1 cellular context compared by ENCODE assay signal in the genomic region with DNA sequence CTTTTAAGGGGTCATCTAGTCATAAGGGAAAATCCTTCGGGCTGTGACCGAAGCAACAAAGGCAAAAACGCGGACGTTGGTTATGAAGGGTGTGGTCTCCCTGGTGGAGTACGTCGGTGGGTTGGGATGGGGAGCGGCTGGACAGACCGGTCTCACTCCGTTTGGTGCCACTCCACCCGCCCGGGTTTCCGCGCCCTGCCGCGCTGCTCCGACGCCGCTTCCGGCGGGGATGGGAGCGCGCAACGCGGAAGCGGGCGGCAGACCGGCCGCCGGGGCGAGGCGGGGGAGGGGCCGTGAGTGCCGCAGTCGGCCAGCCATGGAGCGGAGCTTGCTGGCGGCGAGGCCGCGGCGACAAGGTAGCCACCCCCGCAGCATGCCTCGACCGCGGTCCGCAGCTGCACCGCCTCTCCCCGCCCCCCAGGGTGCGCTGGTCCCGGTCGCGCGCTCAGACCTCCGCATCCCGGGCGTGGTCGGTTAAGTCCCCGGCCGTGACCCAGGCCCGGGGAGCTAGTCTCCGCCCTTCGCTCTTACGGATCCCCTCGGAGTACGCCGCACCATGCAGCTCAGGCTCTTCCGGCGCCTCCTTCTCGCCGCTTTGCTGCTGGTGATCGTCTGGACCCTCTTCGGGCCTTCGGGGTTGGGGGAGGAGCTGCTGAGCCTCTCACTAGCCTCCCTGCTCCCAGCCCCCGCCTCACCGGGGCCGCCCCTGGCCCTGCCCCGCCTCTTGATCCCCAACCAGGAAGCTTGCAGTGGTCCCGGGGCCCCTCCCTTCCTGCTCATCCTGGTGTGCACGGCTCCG.
TF ChIP-seq lines count a peak whose summit lies in the region.

A gene with protein sequence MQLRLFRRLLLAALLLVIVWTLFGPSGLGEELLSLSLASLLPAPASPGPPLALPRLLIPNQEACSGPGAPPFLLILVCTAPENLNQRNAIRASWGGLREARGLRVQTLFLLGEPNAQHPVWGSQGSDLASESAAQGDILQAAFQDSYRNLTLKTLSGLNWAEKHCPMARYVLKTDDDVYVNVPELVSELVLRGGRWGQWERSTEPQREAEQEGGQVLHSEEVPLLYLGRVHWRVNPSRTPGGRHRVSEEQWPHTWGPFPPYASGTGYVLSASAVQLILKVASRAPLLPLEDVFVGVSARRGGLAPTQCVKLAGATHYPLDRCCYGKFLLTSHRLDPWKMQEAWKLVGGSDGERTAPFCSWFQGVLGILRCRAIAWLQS (plus strand): TSS at position 260 of the 799 bp plus-strand sequence. CDS start 297 bp downstream, at position 557.

TF ChIP-seq in K562, 482 proteins besides CTCF, POLR2A, EP300 and RAD21 (continued from another document and continues in another):
- TF ChIP-seq, protein P1, sequence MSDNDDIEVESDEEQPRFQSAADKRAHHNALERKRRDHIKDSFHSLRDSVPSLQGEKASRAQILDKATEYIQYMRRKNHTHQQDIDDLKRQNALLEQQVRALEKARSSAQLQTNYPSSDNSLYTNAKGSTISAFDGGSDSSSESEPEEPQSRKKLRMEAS (CRISPR knock-in tag; IDR thresholded peaks at IDR 0.05) = peak; percentile 90
- peak; percentile 91 for TF ChIP-seq SUPT5H (IDR thresholded peaks at IDR 0.05)
- TF ChIP-seq NFIC (IDR thresholded peaks at IDR 0.05) = peak; percentile 47
- no peak for TF ChIP-seq KHSRP (IDR thresholded peaks at IDR 0.05)
- TF ChIP-seq, protein P2, sequence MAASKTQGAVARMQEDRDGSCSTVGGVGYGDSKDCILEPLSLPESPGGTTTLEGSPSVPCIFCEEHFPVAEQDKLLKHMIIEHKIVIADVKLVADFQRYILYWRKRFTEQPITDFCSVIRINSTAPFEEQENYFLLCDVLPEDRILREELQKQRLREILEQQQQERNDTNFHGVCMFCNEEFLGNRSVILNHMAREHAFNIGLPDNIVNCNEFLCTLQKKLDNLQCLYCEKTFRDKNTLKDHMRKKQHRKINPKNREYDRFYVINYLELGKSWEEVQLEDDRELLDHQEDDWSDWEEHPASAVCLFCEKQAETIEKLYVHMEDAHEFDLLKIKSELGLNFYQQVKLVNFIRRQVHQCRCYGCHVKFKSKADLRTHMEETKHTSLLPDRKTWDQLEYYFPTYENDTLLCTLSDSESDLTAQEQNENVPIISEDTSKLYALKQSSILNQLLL (CRISPR knock-in tag; IDR thresholded peaks at IDR 0.05; ENCODE audit: borderline replicate concordance) = no peak
- TF ChIP-seq, protein P3, sequence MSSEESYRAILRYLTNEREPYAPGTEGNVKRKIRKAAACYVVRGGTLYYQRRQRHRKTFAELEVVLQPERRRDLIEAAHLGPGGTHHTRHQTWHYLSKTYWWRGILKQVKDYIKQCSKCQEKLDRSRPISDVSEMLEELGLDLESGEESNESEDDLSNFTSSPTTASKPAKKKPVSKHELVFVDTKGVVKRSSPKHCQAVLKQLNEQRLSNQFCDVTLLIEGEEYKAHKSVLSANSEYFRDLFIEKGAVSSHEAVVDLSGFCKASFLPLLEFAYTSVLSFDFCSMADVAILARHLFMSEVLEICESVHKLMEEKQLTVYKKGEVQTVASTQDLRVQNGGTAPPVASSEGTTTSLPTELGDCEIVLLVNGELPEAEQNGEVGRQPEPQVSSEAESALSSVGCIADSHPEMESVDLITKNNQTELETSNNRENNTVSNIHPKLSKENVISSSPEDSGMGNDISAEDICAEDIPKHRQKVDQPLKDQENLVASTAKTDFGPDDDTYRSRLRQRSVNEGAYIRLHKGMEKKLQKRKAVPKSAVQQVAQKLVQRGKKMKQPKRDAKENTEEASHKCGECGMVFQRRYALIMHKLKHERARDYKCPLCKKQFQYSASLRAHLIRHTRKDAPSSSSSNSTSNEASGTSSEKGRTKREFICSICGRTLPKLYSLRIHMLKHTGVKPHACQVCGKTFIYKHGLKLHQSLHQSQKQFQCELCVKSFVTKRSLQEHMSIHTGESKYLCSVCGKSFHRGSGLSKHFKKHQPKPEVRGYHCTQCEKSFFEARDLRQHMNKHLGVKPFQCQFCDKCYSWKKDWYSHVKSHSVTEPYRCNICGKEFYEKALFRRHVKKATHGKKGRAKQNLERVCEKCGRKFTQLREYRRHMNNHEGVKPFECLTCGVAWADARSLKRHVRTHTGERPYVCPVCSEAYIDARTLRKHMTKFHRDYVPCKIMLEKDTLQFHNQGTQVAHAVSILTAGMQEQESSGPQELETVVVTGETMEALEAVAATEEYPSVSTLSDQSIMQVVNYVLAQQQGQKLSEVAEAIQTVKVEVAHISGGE (CRISPR knock-in tag; IDR thresholded peaks at IDR 0.05) = peak in 2 of 3 experiments; percentile 84 to 95; a peak in 5 of 6 replicates
- no peak for TF ChIP-seq PCBP2 (IDR thresholded peaks at IDR 0.05; ENCODE audit: low read depth, low read length, poor library complexity, severe bottlenecking)
- peak; percentile 84 for TF ChIP-seq ZFX (CRISPR knock-in tag; IDR thresholded peaks at IDR 0.05)
- TF ChIP-seq, protein P4, sequence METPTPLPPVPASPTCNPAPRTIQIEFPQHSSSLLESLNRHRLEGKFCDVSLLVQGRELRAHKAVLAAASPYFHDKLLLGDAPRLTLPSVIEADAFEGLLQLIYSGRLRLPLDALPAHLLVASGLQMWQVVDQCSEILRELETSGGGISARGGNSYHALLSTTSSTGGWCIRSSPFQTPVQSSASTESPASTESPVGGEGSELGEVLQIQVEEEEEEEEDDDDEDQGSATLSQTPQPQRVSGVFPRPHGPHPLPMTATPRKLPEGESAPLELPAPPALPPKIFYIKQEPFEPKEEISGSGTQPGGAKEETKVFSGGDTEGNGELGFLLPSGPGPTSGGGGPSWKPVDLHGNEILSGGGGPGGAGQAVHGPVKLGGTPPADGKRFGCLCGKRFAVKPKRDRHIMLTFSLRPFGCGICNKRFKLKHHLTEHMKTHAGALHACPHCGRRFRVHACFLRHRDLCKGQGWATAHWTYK (CRISPR knock-in tag; IDR thresholded peaks at IDR 0.05) = peak; percentile 85; the same call in 1 of the 2 replicates
- peak in 2 of 3 experiments; percentile 78 to 79 for TF ChIP-seq YY1 (IDR thresholded peaks at IDR 0.05; ENCODE audit: borderline replicate concordance in 1 of 3, control insufficient read depth in 1 of 3, extremely low read depth in 1 of 3, insufficient read depth in 3 of 3, insufficient read length in 1 of 3, insufficient replicate concordance in 2 of 3, low read depth in 1 of 3, low read length in 2 of 3)
- TF ChIP-seq JUN (IDR thresholded peaks at IDR 0.05; ENCODE audit: borderline replicate concordance, low read depth, low read length) = peak; percentile 59; the same call in 1 of the 2 replicates
- TF ChIP-seq JUN (CRISPR knock-in tag; IDR thresholded peaks at IDR 0.05; ENCODE audit: borderline replicate concordance) = no peak
- TF ChIP-seq, protein P5, sequence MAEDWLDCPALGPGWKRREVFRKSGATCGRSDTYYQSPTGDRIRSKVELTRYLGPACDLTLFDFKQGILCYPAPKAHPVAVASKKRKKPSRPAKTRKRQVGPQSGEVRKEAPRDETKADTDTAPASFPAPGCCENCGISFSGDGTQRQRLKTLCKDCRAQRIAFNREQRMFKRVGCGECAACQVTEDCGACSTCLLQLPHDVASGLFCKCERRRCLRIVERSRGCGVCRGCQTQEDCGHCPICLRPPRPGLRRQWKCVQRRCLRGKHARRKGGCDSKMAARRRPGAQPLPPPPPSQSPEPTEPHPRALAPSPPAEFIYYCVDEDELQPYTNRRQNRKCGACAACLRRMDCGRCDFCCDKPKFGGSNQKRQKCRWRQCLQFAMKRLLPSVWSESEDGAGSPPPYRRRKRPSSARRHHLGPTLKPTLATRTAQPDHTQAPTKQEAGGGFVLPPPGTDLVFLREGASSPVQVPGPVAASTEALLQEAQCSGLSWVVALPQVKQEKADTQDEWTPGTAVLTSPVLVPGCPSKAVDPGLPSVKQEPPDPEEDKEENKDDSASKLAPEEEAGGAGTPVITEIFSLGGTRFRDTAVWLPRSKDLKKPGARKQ (CRISPR knock-in tag; IDR thresholded peaks at IDR 0.05) = no peak
- TF ChIP-seq SAP30 (IDR thresholded peaks at IDR 0.05; ENCODE audit: borderline replicate concordance, insufficient read depth, low read depth, low read length, poor library complexity, severe bottlenecking) = no peak
- no peak for TF ChIP-seq HNRNPUL1 (IDR thresholded peaks at IDR 0.05; ENCODE audit: low read length)
- TF ChIP-seq SOX6 (IDR thresholded peaks at IDR 0.05) = peak; percentile 73
- no peak for TF ChIP-seq ZBTB8A (IDR thresholded peaks at IDR 0.05; ENCODE audit: partially characterized antibody)
- TF ChIP-seq, protein P6, sequence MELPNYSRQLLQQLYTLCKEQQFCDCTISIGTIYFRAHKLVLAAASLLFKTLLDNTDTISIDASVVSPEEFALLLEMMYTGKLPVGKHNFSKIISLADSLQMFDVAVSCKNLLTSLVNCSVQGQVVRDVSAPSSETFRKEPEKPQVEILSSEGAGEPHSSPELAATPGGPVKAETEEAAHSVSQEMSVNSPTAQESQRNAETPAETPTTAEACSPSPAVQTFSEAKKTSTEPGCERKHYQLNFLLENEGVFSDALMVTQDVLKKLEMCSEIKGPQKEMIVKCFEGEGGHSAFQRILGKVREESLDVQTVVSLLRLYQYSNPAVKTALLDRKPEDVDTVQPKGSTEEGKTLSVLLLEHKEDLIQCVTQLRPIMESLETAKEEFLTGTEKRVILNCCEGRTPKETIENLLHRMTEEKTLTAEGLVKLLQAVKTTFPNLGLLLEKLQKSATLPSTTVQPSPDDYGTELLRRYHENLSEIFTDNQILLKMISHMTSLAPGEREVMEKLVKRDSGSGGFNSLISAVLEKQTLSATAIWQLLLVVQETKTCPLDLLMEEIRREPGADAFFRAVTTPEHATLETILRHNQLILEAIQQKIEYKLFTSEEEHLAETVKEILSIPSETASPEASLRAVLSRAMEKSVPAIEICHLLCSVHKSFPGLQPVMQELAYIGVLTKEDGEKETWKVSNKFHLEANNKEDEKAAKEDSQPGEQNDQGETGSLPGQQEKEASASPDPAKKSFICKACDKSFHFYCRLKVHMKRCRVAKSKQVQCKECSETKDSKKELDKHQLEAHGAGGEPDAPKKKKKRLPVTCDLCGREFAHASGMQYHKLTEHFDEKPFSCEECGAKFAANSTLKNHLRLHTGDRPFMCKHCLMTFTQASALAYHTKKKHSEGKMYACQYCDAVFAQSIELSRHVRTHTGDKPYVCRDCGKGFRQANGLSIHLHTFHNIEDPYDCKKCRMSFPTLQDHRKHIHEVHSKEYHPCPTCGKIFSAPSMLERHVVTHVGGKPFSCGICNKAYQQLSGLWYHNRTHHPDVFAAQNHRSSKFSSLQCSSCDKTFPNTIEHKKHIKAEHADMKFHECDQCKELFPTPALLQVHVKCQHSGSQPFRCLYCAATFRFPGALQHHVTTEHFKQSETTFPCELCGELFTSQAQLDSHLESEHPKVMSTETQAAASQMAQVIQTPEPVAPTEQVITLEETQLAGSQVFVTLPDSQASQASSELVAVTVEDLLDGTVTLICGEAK (IDR thresholded peaks at IDR 0.05) = peak; percentile 87
- TF ChIP-seq, protein P6 (CRISPR knock-in tag; IDR thresholded peaks at IDR 0.05) = no peak
- TF ChIP-seq BACH1 (tag; IDR thresholded peaks at IDR 0.05) = no peak
- TF ChIP-seq, protein P7, sequence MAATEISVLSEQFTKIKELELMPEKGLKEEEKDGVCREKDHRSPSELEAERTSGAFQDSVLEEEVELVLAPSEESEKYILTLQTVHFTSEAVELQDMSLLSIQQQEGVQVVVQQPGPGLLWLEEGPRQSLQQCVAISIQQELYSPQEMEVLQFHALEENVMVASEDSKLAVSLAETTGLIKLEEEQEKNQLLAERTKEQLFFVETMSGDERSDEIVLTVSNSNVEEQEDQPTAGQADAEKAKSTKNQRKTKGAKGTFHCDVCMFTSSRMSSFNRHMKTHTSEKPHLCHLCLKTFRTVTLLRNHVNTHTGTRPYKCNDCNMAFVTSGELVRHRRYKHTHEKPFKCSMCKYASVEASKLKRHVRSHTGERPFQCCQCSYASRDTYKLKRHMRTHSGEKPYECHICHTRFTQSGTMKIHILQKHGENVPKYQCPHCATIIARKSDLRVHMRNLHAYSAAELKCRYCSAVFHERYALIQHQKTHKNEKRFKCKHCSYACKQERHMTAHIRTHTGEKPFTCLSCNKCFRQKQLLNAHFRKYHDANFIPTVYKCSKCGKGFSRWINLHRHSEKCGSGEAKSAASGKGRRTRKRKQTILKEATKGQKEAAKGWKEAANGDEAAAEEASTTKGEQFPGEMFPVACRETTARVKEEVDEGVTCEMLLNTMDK (IDR thresholded peaks at IDR 0.05; ENCODE audit: borderline replicate concordance, insufficient read depth, low read depth, low read length, poor library complexity, severe bottlenecking) = peak; percentile 91
- TF ChIP-seq, protein P8, sequence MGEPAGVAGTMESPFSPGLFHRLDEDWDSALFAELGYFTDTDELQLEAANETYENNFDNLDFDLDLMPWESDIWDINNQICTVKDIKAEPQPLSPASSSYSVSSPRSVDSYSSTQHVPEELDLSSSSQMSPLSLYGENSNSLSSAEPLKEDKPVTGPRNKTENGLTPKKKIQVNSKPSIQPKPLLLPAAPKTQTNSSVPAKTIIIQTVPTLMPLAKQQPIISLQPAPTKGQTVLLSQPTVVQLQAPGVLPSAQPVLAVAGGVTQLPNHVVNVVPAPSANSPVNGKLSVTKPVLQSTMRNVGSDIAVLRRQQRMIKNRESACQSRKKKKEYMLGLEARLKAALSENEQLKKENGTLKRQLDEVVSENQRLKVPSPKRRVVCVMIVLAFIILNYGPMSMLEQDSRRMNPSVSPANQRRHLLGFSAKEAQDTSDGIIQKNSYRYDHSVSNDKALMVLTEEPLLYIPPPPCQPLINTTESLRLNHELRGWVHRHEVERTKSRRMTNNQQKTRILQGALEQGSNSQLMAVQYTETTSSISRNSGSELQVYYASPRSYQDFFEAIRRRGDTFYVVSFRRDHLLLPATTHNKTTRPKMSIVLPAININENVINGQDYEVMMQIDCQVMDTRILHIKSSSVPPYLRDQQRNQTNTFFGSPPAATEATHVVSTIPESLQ (CRISPR knock-in tag; IDR thresholded peaks at IDR 0.05) = peak; percentile 21; the same call in 1 of the 2 replicates
- TF ChIP-seq KDM1A (IDR thresholded peaks at IDR 0.05) = peak in 1 of 2 experiments; percentile 38; a peak in 1 of 4 replicates
